8 cellular contexts compared by ENCODE assay signal in the genomic region with DNA sequence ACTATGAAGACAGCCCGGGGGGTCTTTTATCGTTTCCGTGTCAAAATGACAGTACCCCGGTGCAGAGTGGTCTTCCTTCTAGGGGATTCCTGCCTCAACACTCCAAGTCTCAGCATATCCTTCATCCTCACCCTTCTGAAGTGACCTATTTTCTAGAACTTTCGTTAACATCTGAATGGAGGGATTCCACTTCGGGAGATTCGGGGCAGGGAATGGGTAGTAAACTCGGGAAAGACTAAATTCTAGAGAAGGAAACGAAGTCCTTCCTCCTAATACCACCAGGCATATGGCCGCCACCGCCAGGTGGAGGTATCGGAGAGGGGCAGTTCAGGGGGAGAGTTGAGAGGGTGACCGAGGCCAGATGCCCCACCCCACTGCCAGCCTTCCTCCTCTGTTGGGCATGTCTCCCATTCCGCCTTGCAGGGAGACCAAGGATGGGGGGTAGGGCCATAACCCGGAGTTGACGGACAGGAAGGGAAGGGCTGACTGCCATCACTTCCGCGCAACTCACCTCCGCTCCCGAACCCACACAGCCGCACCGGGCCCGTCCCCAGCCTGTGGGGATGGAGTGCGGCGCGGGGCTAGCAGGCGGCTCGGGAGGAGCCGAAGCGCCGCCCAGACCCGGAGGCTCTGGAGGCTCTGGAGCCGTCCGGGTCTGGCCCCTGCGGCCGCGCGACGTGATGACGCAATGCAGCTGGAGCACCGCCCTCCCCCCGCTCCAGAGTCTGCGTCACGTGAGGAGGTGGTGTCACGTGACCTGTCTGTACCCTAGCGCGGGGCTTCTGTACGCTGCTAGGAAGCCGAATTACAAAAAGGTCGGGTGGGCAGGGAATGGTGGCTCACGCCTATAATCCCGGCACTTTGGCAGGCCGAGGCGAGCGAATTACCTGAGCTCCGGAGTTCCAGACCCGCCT. TPM values are rescaled to one million over a fixed set of nuclear protein-coding genes. Genes with fewer than 3 reads are reported as not detected.
DNase-seq lines count a peak whose midpoint lies in the region; ATAC-seq and TF ChIP-seq lines count a peak whose summit lies in the region.

A gene (minus strand): TSS at position 657 of the 914 bp plus-strand sequence. CDS start 2,072 bp downstream, outside the sequence.

- TF ChIP-seq CTCF in GM12864 (IDR thresholded peaks at IDR 0.05; ENCODE audit: low read depth, low read length, missing control alignments) (peak; percentile 63), glutamatergic neuron (IDR thresholded peaks at IDR 0.05; ENCODE audit: partially characterized antibody, unreplicated experiment) (peak; percentile 21), osteoblast (IDR thresholded peaks at IDR 0.05; ENCODE audit: extremely low read depth, low read depth, low read length) (peak; percentile 56), thoracic aorta (IDR thresholded peaks at IDR 0.05) (peak; percentile 37)

- H3K4me3 ChIP-seq in GM12864 (ENCODE audit: low read depth, low read length) (peak within 1 kb of the TSS; percentile 93), osteoblast (ENCODE audit: insufficient read depth, low read length) (peak within 1 kb of the TSS; percentile 94), thoracic aorta (peak within 1 kb of the TSS; percentile 77)

- H3K27ac Mint-ChIP-seq in activated naive CD8-positive, alpha-beta T cell = peak within 1 kb of the TSS; percentile 92
- H3K27ac Mint-ChIP-seq in glutamatergic neuron (ENCODE audit: unreplicated experiment) = peak within 1 kb of the TSS; percentile 92

- H3K27me3 ChIP-seq in osteoblast (ENCODE audit: insufficient read depth, low read length) (no peaks in the 10 kb centered on the region), thoracic aorta (replicated peaks; ENCODE audit: insufficient read depth) (no peaks in the 10 kb centered on the region)

- DNase-seq in GM12864 (ENCODE audit: low read depth) (peak; percentile 89), NCI-H1105 (lab: John Stamatoyannopoulos, UW) (peak; percentile 97), SKM-1 treated with dmso at 0.1 percent for 144 hours (lab: John Stamatoyannopoulos, UW; ENCODE audit: unreplicated experiment) (peak; percentile 97), glutamatergic neuron (peak; percentile 98), osteoblast (ENCODE audit: insufficient read length, low spot score, missing footprints) (peak; percentile 98), thoracic aorta (ENCODE audit: low spot score) (peak; percentile 88)

- peak within 1 kb of the TSS; percentile 96 for H3K4me2 ChIP-seq in osteoblast (ENCODE audit: insufficient read depth, low read length)

- H3K36me3 ChIP-seq in osteoblast (ENCODE audit: insufficient read depth, low read length) (peaks cover 21% of the 10 kb centered on the region), thoracic aorta (no peaks in the 10 kb centered on the region)

- H3K9me3 ChIP-seq in osteoblast (ENCODE audit: low read depth, low read length) (no peaks in the 10 kb centered on the region), thoracic aorta (no peaks in the 10 kb centered on the region)

- peaks cover 34% of the 10 kb centered on the region for H3K79me2 ChIP-seq in osteoblast (ENCODE audit: insufficient read depth, low read length)

- peaks cover 33% of the 10 kb centered on the region for H3K4me1 Mint-ChIP-seq in activated naive CD8-positive, alpha-beta T cell (ENCODE audit: low read depth)
- H3K4me1 Mint-ChIP-seq in glutamatergic neuron (ENCODE audit: low read depth, unreplicated experiment) = peaks cover 2% of the 10 kb centered on the region

- peak; percentile 93 for ATAC-seq in HG02642 (IDR thresholded peaks at IDR 0.05; ENCODE audit: poor library complexity, unreplicated experiment)
- peak; percentile 97 for ATAC-seq in thoracic aorta (ENCODE audit: insufficient number of reproducible peaks, low FRiP score, low read depth)

- H2AFZ ChIP-seq in osteoblast (ENCODE audit: low read length) = peak within 1 kb of the TSS; percentile 93

- peaks cover 7% of the 10 kb centered on the region for H3K4me1 ChIP-seq in osteoblast (ENCODE audit: insufficient read depth, low read length)
- peaks cover 20 to 21% of the 10 kb centered on the region in 2 donors for H3K4me1 ChIP-seq in thoracic aorta (ENCODE audit: control insufficient read depth in 1 of 2, low read depth in 2 of 2)

- peaks cover 2% of the 10 kb centered on the region for H3K27me3 Mint-ChIP-seq in activated naive CD8-positive, alpha-beta T cell
- peaks cover 4% of the 10 kb centered on the region for H3K27me3 Mint-ChIP-seq in glutamatergic neuron (ENCODE audit: unreplicated experiment)

- peak within 1 kb of the TSS; percentile 94 for H3K4me3 Mint-ChIP-seq in activated naive CD8-positive, alpha-beta T cell
- peak within 1 kb of the TSS; percentile 99 for H3K4me3 Mint-ChIP-seq in glutamatergic neuron (ENCODE audit: unreplicated experiment)

- no peaks in the 10 kb centered on the region for H3K9me3 Mint-ChIP-seq in activated naive CD8-positive, alpha-beta T cell (ENCODE audit: low read depth)
- H3K9me3 Mint-ChIP-seq in glutamatergic neuron (ENCODE audit: unreplicated experiment) = no peaks in the 10 kb centered on the region

- peaks cover 2% of the 10 kb centered on the region for H3K36me3 Mint-ChIP-seq in activated naive CD8-positive, alpha-beta T cell
- no peaks in the 10 kb centered on the region for H3K36me3 Mint-ChIP-seq in glutamatergic neuron (ENCODE audit: unreplicated experiment)

- H4K20me1 ChIP-seq in osteoblast (ENCODE audit: insufficient read depth, low read length) = no peaks in the 10 kb centered on the region

- H3K27ac ChIP-seq in osteoblast (ENCODE audit: low read depth, low read length) (peak within 1 kb of the TSS; percentile 87), thoracic aorta (peak within 1 kb of the TSS; percentile 94 to 96)

RNA-seq across cellular contexts. Expression of the gene that starts here (rescaled TPM):
- total RNA-seq in glutamatergic neuron (ENCODE audit: unreplicated experiment) = 30.9 TPM
- total RNA-seq in osteoblast = 23.2 and 28.0 TPM in 2 replicates
- 10 to 100 TPM; 12.6 to 18.5 TPM for total RNA-seq in thoracic aorta

Comparison
In these comparisons a context has a peak if more than half of its experiments do, and no peak if none do; other contexts are left out.
1. Peak in every context shown above with its lines: DNase-seq, ATAC-seq, H3K4me3 ChIP-seq and H3K27ac ChIP-seq.